Comparison of ENCODE assay signal across 21 cellular contexts in genomic region chr20:53789913-53790675, GRCh38.
DNase-seq lines count a peak whose midpoint lies in the region; ATAC-seq and TF ChIP-seq lines count a peak whose summit lies in the region.
"Had no signal": no experiment of that assay in that cellular context is flagged by ENCODE, and none has a peak within 500 bp of the region (broad histone marks: within the 10 kb centered on the region; RNA-seq: fewer than 3 reads in every experiment).

No MANE protein-coding gene starts in this region.

- H3K4me1 ChIP-seq in SJSA1 (replicated peaks) (peaks cover 39% of the 10 kb centered on the region), endodermal cell (ENCODE audit: control insufficient read depth, insufficient read depth, low read length) (peaks cover 4% of the 10 kb centered on the region), smooth muscle cell (ENCODE audit: low read depth) (peaks cover 8% of the 10 kb centered on the region)

- TF ChIP-seq CTCF in endodermal cell (conservative IDR thresholded peaks at IDR 0.05) = no peak
- no peak for TF ChIP-seq CTCF in smooth muscle cell (IDR thresholded peaks at IDR 0.05; ENCODE audit: borderline replicate concordance, insufficient read depth, poor library complexity, severe bottlenecking)

- peaks cover 1% of the 10 kb centered on the region for H3K9me3 Mint-ChIP-seq in endodermal cell
- H3K9me3 Mint-ChIP-seq: natural killer cell treated with Interleukin-12 subunit alpha and Interleukin-12 subunit beta and Interleukin-15 and Interleukin-18, amount 100 ng/mL, for 72 hours; stimulated activated memory B cell treated with anti-CD40 and anti-IgM and Interleukin-4, amounts not matched to agents 10 μg/mL and 1 μg/mL and 100 μg/mL, for 72 hours had no signal

- H3K27ac ChIP-seq in SJSA1 = peak overlapping the region; percentile 47
- no peak overlapping the region for H3K27ac ChIP-seq in endodermal cell (ENCODE audit: low read depth, low read length)
- peak overlapping the region; percentile 72 for H3K27ac ChIP-seq in smooth muscle cell (ENCODE audit: low read depth)
- H3K27ac ChIP-seq: 22Rv1, Peyer's patch, right lobe of liver had no signal

- H3K27me3 Mint-ChIP-seq in endodermal cell (ENCODE audit: insufficient read depth) = no peaks in the 10 kb centered on the region
- H3K27me3 Mint-ChIP-seq: natural killer cell treated with Interleukin-12 subunit alpha and Interleukin-12 subunit beta and Interleukin-15 and Interleukin-18, amount 100 ng/mL, for 72 hours; stimulated activated memory B cell treated with anti-CD40 and anti-IgM and Interleukin-4, amounts not matched to agents 10 μg/mL and 1 μg/mL and 100 μg/mL, for 72 hours had no signal

- no peaks in the 10 kb centered on the region for H3K36me3 Mint-ChIP-seq in endodermal cell (ENCODE audit: low read depth)
- H3K36me3 Mint-ChIP-seq: natural killer cell treated with Interleukin-12 subunit alpha and Interleukin-12 subunit beta and Interleukin-15 and Interleukin-18, amount 100 ng/mL, for 72 hours; stimulated activated memory B cell treated with anti-CD40 and anti-IgM and Interleukin-4, amounts not matched to agents 10 μg/mL and 1 μg/mL and 100 μg/mL, for 72 hours had no signal

- H3K27ac Mint-ChIP-seq in endodermal cell = peak overlapping the region; percentile 87
- H3K27ac Mint-ChIP-seq: natural killer cell treated with Interleukin-12 subunit alpha and Interleukin-12 subunit beta and Interleukin-15 and Interleukin-18, amount 100 ng/mL, for 72 hours; stimulated activated memory B cell treated with anti-CD40 and anti-IgM and Interleukin-4, amounts not matched to agents 10 μg/mL and 1 μg/mL and 100 μg/mL, for 72 hours; T-helper 1 cell treated with Interleukin-12 subunit alpha and Interleukin-12 subunit beta and Interleukin-4 antibody, amounts not matched to agents 30 μg/mL and 1 μg/mL, for 36 hours had no signal

- H3K9me3 ChIP-seq in SJSA1 (replicated peaks) (no peaks in the 10 kb centered on the region), endodermal cell (ENCODE audit: control insufficient read depth, low read length) (no peaks in the 10 kb centered on the region), smooth muscle cell (replicated peaks; ENCODE audit: low read depth) (no peaks in the 10 kb centered on the region)
- H3K9me3 ChIP-seq: Peyer's patch, right lobe of liver had no signal

- no peak for DNase-seq in activated CD4-positive, CD25-positive, alpha-beta regulatory T cell treated with anti-CD3 and anti-CD28 coated beads, Interleukin-2, amount 50 U/mL, for 72 hours
- DNase-seq in SJSA1 (ENCODE audit: low read depth in 1 of 2, low spot score in 2 of 2) (no peak), endodermal cell (no peak), smooth muscle cell (lab: John Stamatoyannopoulos, UW; ENCODE audit: unreplicated experiment) (no peak), COR-L47 (lab: John Stamatoyannopoulos, UW) (no peak), GF-D8 (lab: John Stamatoyannopoulos, UW) (no peak)
- DNase-seq: activated CD4-positive, alpha-beta T cell treated with anti-CD3 and anti-CD28 coated beads, Interleukin-2, amount 50 U/mL, for 1 hour; activated naive CD4-positive, alpha-beta T cell treated with Interleukin-2 at 50 U/mL for 16 hours; GDM1; left ventricle myocardium superior; NCI-H1105 treated with DMSO at 0.1 percent for 48 hours; NCI-H446; stimulated activated CD4-positive, alpha-beta T cell treated with anti-CD3 and anti-CD28 coated beads, Interleukin-4, amount 100 ng/mL, for 4 hours had no signal

- H3K9ac ChIP-seq in endodermal cell (ENCODE audit: extremely low read depth, low read length, poor library complexity, severe bottlenecking) (no peak overlapping the region), smooth muscle cell (ENCODE audit: low read depth) (peak overlapping the region; percentile 9)

- H3K79me2 ChIP-seq in smooth muscle cell (ENCODE audit: low read depth) = no peaks in the 10 kb centered on the region

- ATAC-seq in activated CD4-positive, CD25-positive, alpha-beta regulatory T cell treated with anti-CD3 and anti-CD28 coated beads, Interleukin-2, amount 50 U/mL, for 24 hours = peak; percentile 79 to 92
- no peak for ATAC-seq in GM21786 (IDR thresholded peaks at IDR 0.05; ENCODE audit: unreplicated experiment)
- ATAC-seq: left ventricle myocardium superior; natural killer cell treated with Interleukin-12 subunit alpha and Interleukin-12 subunit beta and Interleukin-15 and Interleukin-18, amount 100 ng/mL, for 72 hours; right lobe of liver; stimulated activated memory B cell treated with anti-CD40 and anti-IgM and Interleukin-4, amounts not matched to agents 10 μg/mL and 1 μg/mL and 100 μg/mL, for 72 hours had no signal

- H4K20me1 ChIP-seq in smooth muscle cell (ENCODE audit: low read depth) = no peaks in the 10 kb centered on the region

- H3K4me3 ChIP-seq in SJSA1 (no peak overlapping the region), endodermal cell (ENCODE audit: low read length) (no peak overlapping the region), smooth muscle cell (no peak overlapping the region)
- H3K4me3 ChIP-seq: Peyer's patch, right lobe of liver had no signal

- 93 to 94% methylated on average over 10 to 12 of the region's 12 CpGs for WGBS in endodermal cell (ENCODE audit: insufficient coverage in 1 of 2, insufficient read length in 1 of 2), 2 experiments
- WGBS in smooth muscle cell (ENCODE audit: low lambda C conversion rate) = 94% methylated on average over 12 of the region's 12 CpGs

- peaks cover 33% of the 10 kb centered on the region for H3K4me1 Mint-ChIP-seq in endodermal cell

- peak overlapping the region; percentile 43 for H2AFZ ChIP-seq in smooth muscle cell (ENCODE audit: low read depth)

- no peak overlapping the region for H3K4me3 Mint-ChIP-seq in endodermal cell
- H3K4me3 Mint-ChIP-seq: natural killer cell treated with Interleukin-12 subunit alpha and Interleukin-12 subunit beta and Interleukin-15 and Interleukin-18, amount 100 ng/mL, for 72 hours; stimulated activated memory B cell treated with anti-CD40 and anti-IgM and Interleukin-4, amounts not matched to agents 10 μg/mL and 1 μg/mL and 100 μg/mL, for 72 hours; T-helper 1 cell treated with Interleukin-12 subunit alpha and Interleukin-12 subunit beta and Interleukin-4 antibody, amounts not matched to agents 30 μg/mL and 1 μg/mL, for 36 hours had no signal

- peaks cover 5% of the 10 kb centered on the region for H3F3A ChIP-seq in smooth muscle cell (ENCODE audit: low read depth)

- H3K27me3 ChIP-seq in SJSA1 (replicated peaks) (no peaks in the 10 kb centered on the region), endodermal cell (ENCODE audit: control insufficient read depth, insufficient read depth, low read length, poor library complexity, severe bottlenecking) (no peaks in the 10 kb centered on the region), smooth muscle cell (ENCODE audit: low read depth) (no peaks in the 10 kb centered on the region)
- H3K27me3 ChIP-seq: Peyer's patch, right lobe of liver had no signal

- H3K36me3 ChIP-seq in SJSA1 (no peaks in the 10 kb centered on the region), endodermal cell (ENCODE audit: control insufficient read depth, insufficient read depth, low read length) (no peaks in the 10 kb centered on the region), smooth muscle cell (ENCODE audit: low read depth) (no peaks in the 10 kb centered on the region)
- H3K36me3 ChIP-seq: Peyer's patch, right lobe of liver had no signal

- peak overlapping the region; percentile 24 for H3K4me2 ChIP-seq in smooth muscle cell
